18 cellular contexts compared by ENCODE assay signal in the genomic region with DNA sequence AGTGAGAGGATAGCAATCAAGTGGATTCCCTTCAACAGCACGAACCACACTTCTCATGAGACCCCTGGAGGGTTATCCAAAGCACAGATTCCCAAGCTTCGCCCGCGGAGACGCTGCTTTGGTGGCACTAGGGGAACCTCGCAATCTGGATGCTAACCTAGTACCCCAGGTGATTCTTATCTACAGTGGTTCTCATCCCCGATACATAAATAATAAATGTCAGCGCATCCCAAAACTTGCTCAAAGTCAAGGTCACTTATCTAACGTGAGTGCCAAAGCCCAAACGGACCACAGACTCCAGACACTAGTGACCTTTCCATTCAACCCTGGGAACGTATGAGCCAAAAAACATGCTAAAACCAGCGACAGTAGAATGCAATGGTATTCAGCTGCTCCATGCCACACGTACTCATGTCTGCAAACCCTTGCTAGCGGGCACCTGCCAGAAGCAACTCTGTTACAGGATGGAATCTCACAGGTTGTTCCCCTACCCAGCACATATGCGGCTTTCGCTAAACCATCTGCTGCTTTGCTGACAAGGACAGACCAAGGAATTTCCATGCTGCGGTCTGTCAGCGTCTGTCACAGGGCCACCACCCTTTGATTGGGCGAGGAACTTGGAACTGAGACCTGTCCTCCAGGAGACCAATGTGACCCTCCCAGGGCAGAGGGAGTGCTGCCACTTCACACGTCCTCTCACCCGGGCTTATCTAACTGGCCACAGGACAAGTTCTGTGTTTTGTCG. TPM values are rescaled to one million over a fixed set of nuclear protein-coding genes. Genes with fewer than 3 reads are reported as not detected.
A peak's percentile ranks its signal among the peaks of the same experiment; 100 is the strongest.
DNase-seq lines count a peak whose midpoint lies in the region; ATAC-seq, FAIRE-seq and TF ChIP-seq lines count a peak whose summit lies in the region.
"Had no signal": no experiment of that assay in that cellular context is flagged by ENCODE, and none has a peak within 500 bp of the region (broad histone marks: within the 10 kb centered on the region; RNA-seq: fewer than 3 reads in every experiment).

No MANE protein-coding gene starts in this region.

- H3K9me3 ChIP-seq in neutrophil: no peaks in the 10 kb centered on the region
- H3K9me3 ChIP-seq in upper lobe of left lung: no peaks in the 10 kb centered on the region
- H3K9me3 ChIP-seq: A549, Peyer's patch had no signal

- no peak for TF ChIP-seq EP300 in upper lobe of left lung (IDR thresholded peaks at IDR 0.05)

- FAIRE-seq in RCC 7860 (lab: Jason Lieb, UNC): no peak
- FAIRE-seq: A549 had no signal

- H3K4me1 ChIP-seq in neutrophil (ENCODE audit: control insufficient read depth in 1 of 2, insufficient read depth in 1 of 2, low read depth in 1 of 2, low read length in 1 of 2) (peaks cover 9 to 10% of the 10 kb centered on the region in 2 experiments), upper lobe of left lung (peaks cover 7 to 11% (median 10%) of the 10 kb centered on the region in 4 donors)
- H3K4me1 ChIP-seq: Peyer's patch had no signal

- peaks cover 39% of the 10 kb centered on the region for H3K4me1 Mint-ChIP-seq in CD14-positive monocyte
- H3K4me1 Mint-ChIP-seq: CD4-positive, alpha-beta memory T cell had no signal

- H3K36me3 ChIP-seq in neutrophil (no peaks in the 10 kb centered on the region), upper lobe of left lung (no peaks in the 10 kb centered on the region)
- H3K36me3 ChIP-seq: Peyer's patch had no signal

- H3K27ac ChIP-seq in neutrophil (peak overlapping the region; percentile 62), upper lobe of left lung (peak overlapping the region in 1 of 4 donors; percentile 48)
- H3K27ac ChIP-seq: A549 had no signal

- H3K4me3 Mint-ChIP-seq in CD14-positive monocyte: peak overlapping the region in 1 of 2 donors; percentile 35
- H3K4me3 Mint-ChIP-seq: activated T-helper 17 cell treated with anti-CD3 and anti-CD28 coated beads, Interleukin-2, amount 50 U/mL, for 72 hours; CD4-positive, alpha-beta memory T cell had no signal

- no peak for ATAC-seq in upper lobe of left lung (ENCODE audit: low FRiP score in 2 of 2)
- ATAC-seq: A549 had no signal

- TF ChIP-seq POLR2A in erythroblast (IDR thresholded peaks at IDR 0.05; ENCODE audit: low read length) (no peak), upper lobe of left lung (IDR thresholded peaks at IDR 0.05) (no peak)

- H3K9me3 Mint-ChIP-seq in CD14-positive monocyte: no peaks in the 10 kb centered on the region
- H3K9me3 Mint-ChIP-seq: activated T-helper 17 cell treated with anti-CD3 and anti-CD28 coated beads, Interleukin-2, amount 50 U/mL, for 72 hours; CD4-positive, alpha-beta memory T cell had no signal

- H3K4me3 ChIP-seq in neutrophil (ENCODE audit: low read depth in 1 of 2, low read length in 1 of 2): no peak overlapping the region
- H3K4me3 ChIP-seq in upper lobe of left lung: no peak overlapping the region
- H3K4me3 ChIP-seq: A549, Peyer's patch, smooth muscle cell had no signal

- DNase-seq in CD14-positive monocyte (ENCODE audit: low spot score) (no peak), NCI-H1694 treated with DMSO at 0.1 percent for 48 hours (lab: John Stamatoyannopoulos, UW) (peak; percentile 25), erythroblast (lab: John Stamatoyannopoulos, UW) (peak; percentile 17 to 22), DMS53 treated with DMSO at 0.1 percent for 48 hours (lab: John Stamatoyannopoulos, UW; ENCODE audit: unreplicated experiment) (no peak), upper lobe of left lung (no peak), RCC 7860 (ENCODE audit: low spot score) (no peak), MV-4-11 (lab: John Stamatoyannopoulos, UW) (no peak)
- DNase-seq: central memory CD4-positive, alpha-beta T cell; effector CD8-positive, alpha-beta T cell; EL; HCEC 1CT; NCI-H1048 had no signal

- H3K36me3 Mint-ChIP-seq in CD14-positive monocyte: no peaks in the 10 kb centered on the region
- H3K36me3 Mint-ChIP-seq: CD4-positive, alpha-beta memory T cell had no signal

- H3K27me3 ChIP-seq in neutrophil (no peaks in the 10 kb centered on the region), upper lobe of left lung (no peaks in the 10 kb centered on the region)
- H3K27me3 ChIP-seq: Peyer's patch had no signal

- intact Hi-C loops in CD14-positive monocyte (cut with micrococcal nuclease): loop anchor here in 1 of 2 donors (10.0 kb wide), 1 partner anchor 199 kb away; no protein-coding TSS in a partner anchor

- H3K27ac Mint-ChIP-seq in CD14-positive monocyte: peak overlapping the region; percentile 87 to 97 (median 94)
- H3K27ac Mint-ChIP-seq: activated T-helper 17 cell treated with anti-CD3 and anti-CD28 coated beads, Interleukin-2, amount 50 U/mL, for 72 hours had no signal

- H3K27me3 Mint-ChIP-seq in CD14-positive monocyte (ENCODE audit: low read depth in 3 of 3): peaks cover 0 to 1% (median 1%) of the 10 kb centered on the region in 3 donors

- 87 to 90% methylated on average over 22 of the region's 22 CpGs for WGBS in upper lobe of left lung, 2 donors

- no peak for TF ChIP-seq CTCF in CD14-positive monocyte (IDR thresholded peaks at IDR 0.05)
- TF ChIP-seq CTCF in neutrophil (IDR thresholded peaks at IDR 0.05): no peak
- TF ChIP-seq CTCF in upper lobe of left lung (IDR thresholded peaks at IDR 0.05): no peak

RNA-seq across cellular contexts. Expression of a gene that starts 16.8 kb away (rescaled TPM):
- under 1 TPM; 0.04 to 0.08 TPM for polyA plus RNA-seq in CD14-positive monocyte
- 1 to 10 TPM in 5 of 6 donors, under 1 TPM in 1; 0.64 to 2.6 (median 1.2) TPM for total RNA-seq in upper lobe of left lung

RNA-seq across cellular contexts. Expression of a gene that starts 31.3 kb away (rescaled TPM):
- polyA plus RNA-seq in CD14-positive monocyte: 10 to 100 TPM; 17.5 to 17.8 TPM
- total RNA-seq in upper lobe of left lung: 100 to 1,000 TPM in 1 of 6 donors, 10 to 100 TPM in 5; 38.7 to 101 (median 59.2) TPM

Comparison
In these comparisons a context has a peak if more than half of its experiments do, and no peak if none do; other contexts are left out.
1. DNase-seq: peak in NCI-H1694 treated with DMSO at 0.1 percent for 48 hours (single experiment) and erythroblast (2 of 2); none in CD14-positive monocyte (single experiment), DMS53 treated with DMSO at 0.1 percent for 48 hours (single experiment), upper lobe of left lung (0 of 2), RCC 7860 (single experiment) and MV-4-11 (single experiment).